1 cellular context compared by ENCODE assay signal in genomic region chr4:102454981-102455690, GRCh38.
TF ChIP-seq lines count a peak whose summit lies in the region.

No MANE protein-coding gene starts in this region.

TF ChIP-seq in HepG2, 621 proteins besides CTCF, POLR2A, EP300 and RAD21:
- TF ChIP-seq ZNF362 (CRISPR knock-in tag; IDR thresholded peaks at IDR 0.05; ENCODE audit: borderline replicate concordance) (no peak), ARNTL (CRISPR knock-in tag; IDR thresholded peaks at IDR 0.05) (no peak), ZNF841 (CRISPR knock-in tag; IDR thresholded peaks at IDR 0.05; ENCODE audit: borderline replicate concordance) (no peak), ZEB1 (IDR thresholded peaks at IDR 0.05; ENCODE audit: insufficient replicate concordance, low read depth) (no peak), HDAC6 (IDR thresholded peaks at IDR 0.05; ENCODE audit: low read depth, low read length) (no peak), ZNF282 (IDR thresholded peaks at IDR 0.05; ENCODE audit: partially characterized antibody) (no peak)
TF ChIP-seq in HepG2: peak in this region for 0.
